Comparison of ENCODE assay signal across 11 cellular contexts in genomic region chr5:89729623-89730390, GRCh38.
DNase-seq lines count a peak whose midpoint lies in the region; ATAC-seq and TF ChIP-seq lines count a peak whose summit lies in the region.
"Had no signal": no experiment of that assay in that cellular context is flagged by ENCODE, and none has a peak within 500 bp of the region (broad histone marks: within the 10 kb centered on the region; RNA-seq: fewer than 3 reads in every experiment).

No MANE protein-coding gene starts in this region.

- DNase-seq in NCI-H1417 (lab: John Stamatoyannopoulos, UW) (peak in 2 of 3 experiments; percentile 2 to 21), NCI-H1417 treated with DMSO at 0.1 percent for 48 hours (lab: John Stamatoyannopoulos, UW) (no peak), HT-29 (ENCODE audit: low spot score) (peak; percentile 62), astrocyte of the spinal cord (ENCODE audit: low read depth, low spot score) (peak; percentile 16), pons (ENCODE audit: low spot score) (peak; percentile 19), amniotic stem cell (lab: John Stamatoyannopoulos, UW) (no peak), islet precursor cell (no peak)
- DNase-seq in CD4-positive, alpha-beta T cell = no peak
- DNase-seq: activated T-cell treated with anti-CD3 and anti-CD28 coated beads, Interleukin-2, amount 50 U/mL, for 4 hours; erythroblast had no signal

- no peaks in the 10 kb centered on the region for H3K36me3 Mint-ChIP-seq in CD4-positive, alpha-beta T cell (ENCODE audit: low read depth)

- H3K9me3 Mint-ChIP-seq in CD4-positive, alpha-beta T cell = peaks cover 3% of the 10 kb centered on the region
- H3K9me3 Mint-ChIP-seq: neural crest cell had no signal

- H3K4me3 Mint-ChIP-seq in CD4-positive, alpha-beta T cell = no peak overlapping the region
- H3K4me3 Mint-ChIP-seq: activated T-cell treated with anti-CD3 and anti-CD28 coated beads, Interleukin-2, amount 50 U/mL, for 4 hours; neural crest cell had no signal

- no peak overlapping the region for H3K27ac Mint-ChIP-seq in CD4-positive, alpha-beta T cell

- in situ Hi-C loops in astrocyte of the spinal cord (cut with HindIII; ENCODE audit: low sequenced_read_pairs) = no loop called here

- POLR2A ChIA-PET in CD4-positive, alpha-beta T cell (lab: Charles Lee) = no interaction called here

- CTCF ChIA-PET in CD4-positive, alpha-beta T cell (lab: Charles Lee) = interaction anchor here (0.6 to 1.4 kb wide), 2 partner anchors 8 to 1035 kb away, joined by 3 to 5 read pairs; no protein-coding TSS in a partner anchor

- no peak overlapping the region for H3K27ac ChIP-seq in CD4-positive, alpha-beta T cell (ENCODE audit: low read depth, low read length)

- intact Hi-C loops in CD4-positive, alpha-beta T cell (cut with DNase I, micrococcal nuclease) = no loop called here

- no peaks in the 10 kb centered on the region for H3K27me3 ChIP-seq in CD4-positive, alpha-beta T cell (ENCODE audit: control insufficient read depth, insufficient read depth, low read length)

- no peaks in the 10 kb centered on the region for H3K9me3 ChIP-seq in CD4-positive, alpha-beta T cell (ENCODE audit: control insufficient read depth, low read length)

- H3K27me3 Mint-ChIP-seq in CD4-positive, alpha-beta T cell = no peaks in the 10 kb centered on the region

- no peak for ATAC-seq in CD4-positive, alpha-beta T cell (ENCODE audit: poor library complexity)
- ATAC-seq: activated T-cell treated with anti-CD3 and anti-CD28 coated beads, Interleukin-2, amount 50 U/mL, for 4 hours had no signal

- H3K4me1 Mint-ChIP-seq in CD4-positive, alpha-beta T cell (ENCODE audit: low read depth) = no peaks in the 10 kb centered on the region
- H3K4me1 Mint-ChIP-seq: neural crest cell had no signal

- no peak overlapping the region for H3K4me3 ChIP-seq in astrocyte of the spinal cord (ENCODE audit: low read depth, low read length)

- TF ChIP-seq CTCF in astrocyte of the spinal cord (IDR thresholded peaks at IDR 0.05; ENCODE audit: low read depth, low read length) = peak; percentile 35
- no peak for TF ChIP-seq CTCF in CD4-positive, alpha-beta T cell (IDR thresholded peaks at IDR 0.05)

Comparison
In these comparisons a context has a peak if more than half of its experiments do, and no peak if none do; other contexts are left out.
1. DNase-seq: peak in NCI-H1417 (2 of 3), HT-29 (single experiment), astrocyte of the spinal cord (single experiment) and pons (single experiment); none in NCI-H1417 treated with DMSO at 0.1 percent for 48 hours (single experiment), amniotic stem cell (single experiment), CD4-positive, alpha-beta T cell (0 of 10) and islet precursor cell (single experiment).